Comparison of ENCODE assay signal across 8 cellular contexts in genomic region chr1:107430540-107431228, GRCh38.
DNase-seq lines count a peak whose midpoint lies in the region; ATAC-seq and TF ChIP-seq lines count a peak whose summit lies in the region.

No MANE protein-coding gene starts in this region.

- no peaks in the 10 kb centered on the region for H3K9me3 Mint-ChIP-seq in MCF 10A (ENCODE audit: unreplicated experiment)

- H3K27ac ChIP-seq in liver (ENCODE audit: low read depth in 1 of 2, low read length in 2 of 2): no peak overlapping the region

- no peak overlapping the region for H3K4me3 ChIP-seq in liver (ENCODE audit: low read depth in 1 of 3, low read length in 3 of 3)

- H3K27ac Mint-ChIP-seq in MCF 10A (ENCODE audit: low read depth, unreplicated experiment): no peak overlapping the region

- 33% methylated on average over 14 of the region's 14 CpGs for WGBS in liver

- DNase-seq in NCI-H1417 (lab: John Stamatoyannopoulos, UW): peak; percentile 8 to 39 (median 29)
- DNase-seq in NCI-H1417 treated with DMSO at 0.1 percent for 48 hours (lab: John Stamatoyannopoulos, UW): no peak
- peak; percentile 19 for DNase-seq in NCI-H82 treated with DMSO at 0.1 percent for 48 hours (lab: John Stamatoyannopoulos, UW; ENCODE audit: unreplicated experiment)
- peak; percentile 70 for DNase-seq in MCF 10A (ENCODE audit: unreplicated experiment)
- no peak for DNase-seq in GDM1 (lab: John Stamatoyannopoulos, UW)

- no peaks in the 10 kb centered on the region for H3K27me3 ChIP-seq in liver (ENCODE audit: control insufficient read depth in 4 of 4, insufficient read depth in 4 of 4, low read length in 3 of 4)

- CTCF ChIA-PET in MCF 10A (lab: Yijun Ruan, JAX): interaction anchor here (0.5 to 14.1 kb wide), 40 partner anchors 9 to 631 kb away, joined by 3 to 240 read pairs (median 4); no protein-coding TSS in a partner anchor

- no peaks in the 10 kb centered on the region for H3K27me3 Mint-ChIP-seq in MCF 10A (ENCODE audit: insufficient read depth, unreplicated experiment)

- peaks cover 6% of the 10 kb centered on the region for H3K4me1 Mint-ChIP-seq in MCF 10A (ENCODE audit: insufficient read depth, unreplicated experiment)

- H3K9ac ChIP-seq in liver (ENCODE audit: low read depth in 1 of 2, low read length in 2 of 2): no peak overlapping the region

- intact Hi-C loops in MCF 10A (cut with micrococcal nuclease): loop anchor here (1.0 to 2.0 kb wide), 3 partner anchors 98 to 320 kb away; no protein-coding TSS in a partner anchor

- peaks cover 0 to 4% (median 2%) of the 10 kb centered on the region in 4 donors for H3K4me1 ChIP-seq in liver (ENCODE audit: control insufficient read depth in 4 of 4, insufficient read depth in 4 of 4, low read length in 3 of 4)

- no peaks in the 10 kb centered on the region for H3K36me3 ChIP-seq in liver (ENCODE audit: control insufficient read depth in 4 of 4, insufficient read depth in 3 of 4, low read depth in 1 of 4, low read length in 3 of 4)

- BruUV-seq in MCF 10A (replicated peaks; lab: Mats Ljungman, UMichigan): no TSS peak

- ATAC-seq in GM18907 (IDR thresholded peaks at IDR 0.05; ENCODE audit: unreplicated experiment) (peak; percentile 93), HG03064 (IDR thresholded peaks at IDR 0.05; ENCODE audit: low read depth, unreplicated experiment) (peak; percentile 65)

- peak; percentile 73 for TF ChIP-seq CTCF in MCF 10A (IDR thresholded peaks at IDR 0.05; ENCODE audit: unreplicated experiment)
- peak; percentile 77 for TF ChIP-seq CTCF in liver (IDR thresholded peaks at IDR 0.05; ENCODE audit: low read depth, low read length, missing input control)

- POLR2A ChIA-PET in MCF 10A (lab: Yijun Ruan, JAX): interaction anchor here (1.0 to 1.1 kb wide), 2 partner anchors 95 to 98 kb away, joined by 4 to 6 read pairs; no protein-coding TSS in a partner anchor

- TF ChIP-seq RAD21 in liver (IDR thresholded peaks at IDR 0.05): peak; percentile 82 to 88

- no peaks in the 10 kb centered on the region for H3K36me3 Mint-ChIP-seq in MCF 10A (ENCODE audit: insufficient read depth, unreplicated experiment)

- no peak overlapping the region for H3K4me3 Mint-ChIP-seq in MCF 10A (ENCODE audit: unreplicated experiment)

- H3K9me3 ChIP-seq in liver (ENCODE audit: control insufficient read depth in 4 of 4, low read length in 3 of 4): no peaks in the 10 kb centered on the region

TF ChIP-seq in liver, 16 proteins besides CTCF, POLR2A, EP300 and RAD21:
- peak; percentile 43 for TF ChIP-seq FOXA2 (IDR thresholded peaks at IDR 0.05)
- TF ChIP-seq YY1 (IDR thresholded peaks at IDR 0.05): no peak
TF ChIP-seq in liver: peak in this region for 1.

Comparison
In these comparisons a context has a peak if more than half of its experiments do, and no peak if none do; other contexts are left out.
1. DNase-seq: peak in NCI-H1417 (3 of 3), NCI-H82 treated with DMSO at 0.1 percent for 48 hours (single experiment) and MCF 10A (single experiment); none in NCI-H1417 treated with DMSO at 0.1 percent for 48 hours (single experiment) and GDM1 (single experiment).